ENCODE assay signal across 9 cellular contexts in genomic region chr3:113287111-113287817, GRCh38.
DNase-seq lines count a peak whose midpoint lies in the region; ATAC-seq and TF ChIP-seq lines count a peak whose summit lies in the region.
"Had no signal": no experiment of that assay in that cellular context is flagged by ENCODE, and none has a peak within 500 bp of the region (broad histone marks: within the 10 kb centered on the region; RNA-seq: fewer than 3 reads in every experiment).

No MANE protein-coding gene starts in this region.

- H3K27me3 ChIP-seq in skeletal muscle satellite cell (ENCODE audit: control insufficient read depth, insufficient read depth, low read length), result peaks cover under 1% of the 10 kb centered on the region

- no peaks in the 10 kb centered on the region for H3K36me3 ChIP-seq in skeletal muscle satellite cell (ENCODE audit: insufficient read depth, low read length)

- in situ Hi-C loops in GM13977 (cut with MboI; ENCODE audit: low pct_unique_long_range_greater_than_20kb, low sequenced_read_pairs, unreplicated experiment), result loop anchor here (5.0 to 10.0 kb wide), 2 partner anchors 152 to 230 kb away; no protein-coding TSS in a partner anchor

- peak; percentile 45 for ATAC-seq in SK-N-SH treated with all-trans-retinoic acid at 6 μM for 48 hours
- no peak for ATAC-seq in GM18520 (IDR thresholded peaks at IDR 0.05; ENCODE audit: unreplicated experiment)
- no peak for ATAC-seq in GM19351 (IDR thresholded peaks at IDR 0.05; ENCODE audit: unreplicated experiment)

- peak overlapping the region; percentile 22 for H3K9ac ChIP-seq in skeletal muscle satellite cell (ENCODE audit: low read depth, low read length)

- no peaks in the 10 kb centered on the region for H3K9me3 ChIP-seq in skeletal muscle satellite cell (replicated peaks; ENCODE audit: low read length)

- H3K4me3 ChIP-seq in skeletal muscle satellite cell (ENCODE audit: low read length), result no peak overlapping the region

- TF ChIP-seq CTCF in GM13977 (IDR thresholded peaks at IDR 0.05; ENCODE audit: extremely low read depth, insufficient read depth, missing control alignments), result no peak

- peaks cover 19% of the 10 kb centered on the region for H3K4me1 ChIP-seq in skeletal muscle satellite cell (ENCODE audit: control insufficient read depth, insufficient read depth, low read length)

- DNase-seq in GM13977 (ENCODE audit: low spot score) (peak; percentile 19), fibroblast of the conjunctiva (ENCODE audit: low read depth) (peak; percentile 46), NCI-H1930 (lab: John Stamatoyannopoulos, UW) (no peak)
- no peak for DNase-seq in activated CD4-positive, alpha-beta T cell treated with anti-CD3 and anti-CD28 coated beads, Interleukin-2, amount 50 U/mL, for 4 hours
- DNase-seq: NCI-H1048 had no signal

- peak overlapping the region; percentile 47 for H3K4me2 ChIP-seq in skeletal muscle satellite cell (ENCODE audit: low read length)

TF ChIP-seq in SK-N-SH treated with all-trans-retinoic acid at 6 μM for 48 hours, 23 proteins besides CTCF, POLR2A, EP300 and RAD21:
- TF ChIP-seq CREB5 (CRISPR knock-in tag; IDR thresholded peaks at IDR 0.05; ENCODE audit: low read depth), result no peak
- TF ChIP-seq GLIS3 (CRISPR knock-in tag; IDR thresholded peaks at IDR 0.05), result no peak
- TF ChIP-seq BACH2 (CRISPR knock-in tag; IDR thresholded peaks at IDR 0.05; ENCODE audit: borderline replicate concordance), result no peak
- no peak for TF ChIP-seq SNAI2 (CRISPR knock-in tag; IDR thresholded peaks at IDR 0.05)
- TF ChIP-seq ZFP30 (CRISPR knock-in tag; IDR thresholded peaks at IDR 0.05), result no peak
- TF ChIP-seq TOX (CRISPR knock-in tag; IDR thresholded peaks at IDR 0.05; ENCODE audit: borderline replicate concordance), result no peak
- TF ChIP-seq CSDC2 (CRISPR knock-in tag; IDR thresholded peaks at IDR 0.05), result no peak
- TF ChIP-seq ZNF565 (CRISPR knock-in tag; conservative IDR thresholded peaks at IDR 0.05; ENCODE audit: low read depth), result no peak
- no peak for TF ChIP-seq PPARA (CRISPR knock-in tag; IDR thresholded peaks at IDR 0.05; ENCODE audit: borderline replicate concordance)
- no peak for TF ChIP-seq POU6F1 (CRISPR knock-in tag; IDR thresholded peaks at IDR 0.05; ENCODE audit: borderline replicate concordance, low read depth)

Comparison
In these comparisons a context has a peak if more than half of its experiments do, and no peak if none do; other contexts are left out.
1. DNase-seq: peak in GM13977 (single experiment) and fibroblast of the conjunctiva (single experiment); none in activated CD4-positive, alpha-beta T cell treated with anti-CD3 and anti-CD28 coated beads, Interleukin-2, amount 50 U/mL, for 4 hours (0 of 2) and NCI-H1930 (0 of 2).